24 cellular contexts compared by ENCODE assay signal in the genomic region with DNA sequence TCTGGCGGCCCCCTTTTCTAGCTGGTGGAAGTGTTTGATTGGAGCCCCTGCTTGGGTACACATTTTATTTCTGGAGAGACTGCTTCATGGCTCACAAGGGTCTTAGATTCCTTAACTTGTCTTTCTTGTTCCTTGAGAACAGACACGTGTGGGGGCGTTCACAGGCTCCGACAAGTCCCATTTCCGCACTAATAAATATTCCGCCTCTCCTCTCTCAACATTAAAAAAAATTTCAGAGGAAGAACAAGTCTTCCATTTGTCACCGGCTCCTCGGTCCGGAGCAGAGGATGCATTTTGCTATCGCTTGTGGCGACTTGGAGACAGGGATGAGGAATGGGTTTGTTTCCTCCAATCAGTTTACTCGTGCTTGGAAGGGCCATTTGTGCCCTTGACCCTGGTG.
"Had no signal": no experiment of that assay in that cellular context is flagged by ENCODE, and none has a peak within 500 bp of the region (broad histone marks: within the 10 kb centered on the region; RNA-seq: fewer than 3 reads in every experiment).

No MANE protein-coding gene starts in this region.

- H3K9me3 Mint-ChIP-seq: mesothelial cell of epicardium; naive B cell; natural killer cell; nephron progenitor cell; stimulated activated effector memory CD8-positive, alpha-beta T cell treated with anti-CD3 and anti-CD28 coated beads, Interleukin-12 subunit alpha, Interleukin-12 subunit beta, amount 100 ng/mL, for 72 hours; stimulated activated naive CD8-positive, alpha-beta T cell treated with anti-CD3 and anti-CD28 coated beads, Interleukin-15, Interleukin-2, amounts not matched to agents 100 ng/mL and 50 ng/mL, for 24 hours had no signal

- H3K4me3 Mint-ChIP-seq: mesothelial cell of epicardium; naive B cell; natural killer cell; nephron progenitor cell; stimulated activated effector memory CD8-positive, alpha-beta T cell treated with anti-CD3 and anti-CD28 coated beads, Interleukin-12 subunit alpha, Interleukin-12 subunit beta, amount 100 ng/mL, for 72 hours; stimulated activated naive CD8-positive, alpha-beta T cell treated with anti-CD3 and anti-CD28 coated beads, Interleukin-15, Interleukin-2, amounts not matched to agents 100 ng/mL and 50 ng/mL, for 24 hours had no signal

- H3K36me3 Mint-ChIP-seq: mesothelial cell of epicardium; naive B cell; natural killer cell; stimulated activated effector memory CD8-positive, alpha-beta T cell treated with anti-CD3 and anti-CD28 coated beads, Interleukin-12 subunit alpha, Interleukin-12 subunit beta, amount 100 ng/mL, for 72 hours had no signal

- ATAC-seq: heart right ventricle; left lobe of liver; left ventricle myocardium superior; natural killer cell; pancreas; right cardiac atrium; stimulated activated effector memory CD8-positive, alpha-beta T cell treated with anti-CD3 and anti-CD28 coated beads, Interleukin-12 subunit alpha, Interleukin-12 subunit beta, amount 100 ng/mL, for 72 hours; upper lobe of right lung had no signal

- H3K27ac Mint-ChIP-seq: mesothelial cell of epicardium; natural killer cell; nephron progenitor cell; stimulated activated effector memory CD8-positive, alpha-beta T cell treated with anti-CD3 and anti-CD28 coated beads, Interleukin-12 subunit alpha, Interleukin-12 subunit beta, amount 100 ng/mL, for 72 hours; stimulated activated naive CD8-positive, alpha-beta T cell treated with anti-CD3 and anti-CD28 coated beads, Interleukin-15, Interleukin-2, amounts not matched to agents 100 ng/mL and 50 ng/mL, for 24 hours had no signal

- DNase-seq: heart right ventricle; islet precursor cell; left ventricle myocardium superior; mesendoderm; naive B cell; natural killer cell; nephron progenitor cell; pancreas; posterior cingulate gyrus; retina; right cardiac atrium; sigmoid colon; small intestine; spleen; stimulated activated CD4-positive, alpha-beta T cell treated with anti-CD3 and anti-CD28 coated beads, Interleukin-4, amount 100 ng/mL, for 24 hours; stimulated activated naive CD4-positive, alpha-beta T cell; tibial artery; trophoblast cell; upper lobe of right lung; uterus had no signal
